ENCODE assay signal across 8 cellular contexts in the genomic region with DNA sequence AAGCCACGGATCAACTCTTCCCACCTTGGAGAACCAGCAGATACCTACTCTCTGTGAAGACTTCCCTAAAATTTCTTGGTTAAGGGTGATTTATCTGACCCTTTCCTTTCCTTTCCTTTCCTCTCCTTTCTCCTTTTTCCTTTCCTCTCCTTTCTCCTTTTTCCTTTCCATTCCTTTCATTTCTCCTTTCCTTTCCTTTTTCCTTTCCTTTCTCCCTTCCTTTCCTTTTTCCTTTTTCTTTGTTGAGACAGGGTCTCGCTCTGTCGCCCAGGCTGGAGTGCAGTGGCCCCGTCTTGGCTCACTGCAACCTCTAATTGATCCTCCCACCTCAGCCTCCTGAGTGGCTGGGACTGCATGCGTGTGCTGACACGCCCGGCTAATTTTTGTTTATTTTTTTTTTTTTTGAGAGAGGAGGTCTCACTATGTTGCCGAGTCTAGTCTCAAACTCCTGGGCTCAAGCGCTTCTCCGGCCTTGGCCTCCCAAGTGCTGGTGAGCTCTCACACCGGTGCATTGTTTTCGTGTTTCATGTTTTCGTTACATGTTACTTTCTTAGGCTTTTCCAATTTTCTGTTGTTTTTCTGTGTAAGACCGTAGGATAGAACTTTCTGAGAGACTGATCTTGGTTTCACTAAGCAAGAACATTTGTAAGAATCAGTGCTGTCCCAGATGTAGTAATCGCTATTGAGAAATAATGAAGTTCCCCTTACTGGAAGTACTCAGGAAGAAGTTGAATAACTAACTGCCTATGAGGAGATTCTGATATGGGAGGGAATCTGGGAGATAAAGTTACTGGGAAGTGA. TPM values are rescaled to one million over a fixed set of nuclear protein-coding genes. Genes with fewer than 3 reads are reported as not detected.
A peak's percentile ranks its signal among the peaks of the same experiment; 100 is the strongest.
DNase-seq lines count a peak whose midpoint lies in the region; ATAC-seq and TF ChIP-seq lines count a peak whose summit lies in the region.

No MANE protein-coding gene starts in this region.

- peak overlapping the region; percentile 87 for H3K4me3 ChIP-seq in NB4 (ENCODE audit: low read depth, low read length)
- H3K4me3 ChIP-seq in cardiac fibroblast (replicated peaks in 1 of 2; ENCODE audit: low read depth in 2 of 2, low read length in 2 of 2) = peak overlapping the region; percentile 77 to 88
- peak overlapping the region; percentile 99 for H3K4me3 ChIP-seq in upper lobe of right lung

- H3K27ac ChIP-seq in upper lobe of right lung = peak overlapping the region; percentile 98

- no peaks in the 10 kb centered on the region for H3K27me3 ChIP-seq in upper lobe of right lung

- intact Hi-C loops in upper lobe of right lung (cut with DNase I) = no loop called here

- DNase-seq in NCI-H1417 (lab: John Stamatoyannopoulos, UW) = peak in 2 of 3 experiments; percentile 18 to 23
- no peak for DNase-seq in NCI-H1417 treated with DMSO at 0.1 percent for 48 hours (lab: John Stamatoyannopoulos, UW)
- peak; percentile 76 for DNase-seq in NB4 (ENCODE audit: low read depth)
- peak; percentile 81 to 91 for DNase-seq in cardiac fibroblast (ENCODE audit: low read depth in 2 of 2)
- peak; percentile 66 for DNase-seq in medulla oblongata (ENCODE audit: extremely low spot score)
- DNase-seq in upper lobe of right lung = no peak
- DNase-seq in HPDE6-E6E7 (ENCODE audit: extremely low spot score) = no peak

- peaks cover 24% of the 10 kb centered on the region for H3K36me3 ChIP-seq in upper lobe of right lung

- ATAC-seq in upper lobe of right lung (peak; percentile 3), GM19351 (IDR thresholded peaks at IDR 0.05; ENCODE audit: unreplicated experiment) (no peak)

- TF ChIP-seq CTCF in NB4 (IDR thresholded peaks at IDR 0.05; ENCODE audit: low read depth, low read length) (no peak), cardiac fibroblast (IDR thresholded peaks at IDR 0.05; ENCODE audit: low read depth, low read length) (no peak), upper lobe of right lung (IDR thresholded peaks at IDR 0.05) (no peak)

- H3K9me3 ChIP-seq in upper lobe of right lung = no peaks in the 10 kb centered on the region

- peaks cover 30% of the 10 kb centered on the region for H3K4me1 ChIP-seq in upper lobe of right lung

- no peak for TF ChIP-seq POLR2A in NB4 (IDR thresholded peaks at IDR 0.05; ENCODE audit: extremely low read depth, insufficient read length)

RNA-seq across cellular contexts. Expression of a gene that starts 2.0 kb away (rescaled TPM):
- total RNA-seq in upper lobe of right lung = 141 TPM

RNA-seq across cellular contexts. Expression of a gene that starts 51.7 kb away (rescaled TPM):
- 19.6 TPM for total RNA-seq in upper lobe of right lung

Comparison
In these comparisons a context has a peak if more than half of its experiments do, and no peak if none do; other contexts are left out.
1. DNase-seq: peak in NCI-H1417 (2 of 3), NB4 (single experiment), cardiac fibroblast (2 of 2) and medulla oblongata (single experiment); none in NCI-H1417 treated with DMSO at 0.1 percent for 48 hours (single experiment), upper lobe of right lung (single experiment) and HPDE6-E6E7 (single experiment).
2. Peak in every context shown above with its lines, with median percentiles within 50 percentile points of each other: H3K4me3 ChIP-seq.